In genomic region chr12:34022079-34022830, GRCh38 we compare ENCODE assay signal across 1 cellular context.
TF ChIP-seq lines count a peak whose summit lies in the region.

ALG10 (plus strand) TSS chr12:34022496; CDS start chr12:34022600, 104 bp downstream.

TF ChIP-seq in K562, 482 proteins besides CTCF, POLR2A, EP300 and RAD21 (continued from another document):
- peak in 1 of 2 experiments; percentile 71 for TF ChIP-seq E2F6 (IDR thresholded peaks at IDR 0.05; ENCODE audit: borderline replicate concordance in 1 of 2, extremely low read depth in 1 of 2, insufficient read depth in 1 of 2, insufficient read length in 1 of 2, low read depth in 1 of 2, low read length in 1 of 2, poor library complexity in 1 of 2, severe bottlenecking in 1 of 2)
- TF ChIP-seq NBN (IDR thresholded peaks at IDR 0.05; ENCODE audit: low read depth), result no peak
- TF ChIP-seq ZNF384 (IDR thresholded peaks at IDR 0.05; ENCODE audit: low read depth, low read length), result peak; percentile 98
- no peak for TF ChIP-seq KDM2B (CRISPR knock-in tag; IDR thresholded peaks at IDR 0.05)
- TF ChIP-seq TCFL5 (CRISPR knock-in tag; conservative IDR thresholded peaks at IDR 0.05), result no peak
- no peak for TF ChIP-seq U2AF1 (optimal IDR thresholded peaks at IDR 0.05; ENCODE audit: low read depth, low read length)
- TF ChIP-seq RBM22 (IDR thresholded peaks at IDR 0.05; ENCODE audit: low read depth, low read length, poor library complexity, severe bottlenecking), result no peak
- TF ChIP-seq POLR2G (IDR thresholded peaks at IDR 0.05; ENCODE audit: low read depth, low read length), result peak; percentile 86
- no peak for TF ChIP-seq ZBTB7A (IDR thresholded peaks at IDR 0.05; ENCODE audit: borderline replicate concordance, control insufficient read depth, low read depth, low read length)
- TF ChIP-seq FOSL1 (tag; conservative IDR thresholded peaks at IDR 0.05), result peak; percentile 26; the same call in 1 of the 2 replicates
- TF ChIP-seq ZKSCAN1 (IDR thresholded peaks at IDR 0.05; ENCODE audit: low read depth, low read length), result no peak
- no peak for TF ChIP-seq MAFF (IDR thresholded peaks at IDR 0.05; ENCODE audit: low read length)
- TF ChIP-seq VEZF1 (CRISPR knock-in tag; IDR thresholded peaks at IDR 0.05), result peak; percentile 30; the same call in 1 of the 2 replicates
- TF ChIP-seq ZNF431 (CRISPR knock-in tag; IDR thresholded peaks at IDR 0.05), result no peak
- TF ChIP-seq BRD9 (IDR thresholded peaks at IDR 0.05; ENCODE audit: low read depth, partially characterized antibody), result peak; percentile 59
- no peak for TF ChIP-seq HEY1 (CRISPR knock-in tag; IDR thresholded peaks at IDR 0.05; ENCODE audit: borderline replicate concordance)
- TF ChIP-seq GABPA (tag; conservative IDR thresholded peaks at IDR 0.05; ENCODE audit: low read depth), result peak; percentile 97
- TF ChIP-seq SMAD4 (CRISPR knock-in tag; conservative IDR thresholded peaks at IDR 0.05), result no peak
- no peak for TF ChIP-seq HDAC2 (IDR thresholded peaks at IDR 0.05)
- TF ChIP-seq ELF1 (tag; IDR thresholded peaks at IDR 0.05), result peak; percentile 89
- peak in 1 of 2 experiments; percentile 76; a peak in 1 of 4 replicates for TF ChIP-seq TEAD1 (CRISPR knock-in tag; IDR thresholded peaks at IDR 0.05)
- TF ChIP-seq ATF6 (CRISPR knock-in tag; IDR thresholded peaks at IDR 0.05), result no peak
- no peak; the same call in 1 of the 2 replicates for TF ChIP-seq ADNP (tag; IDR thresholded peaks at IDR 0.05)
- TF ChIP-seq CREM (IDR thresholded peaks at IDR 0.05; ENCODE audit: low read depth), result peak; percentile 83
- peak; percentile 66; the same call in 1 of the 2 replicates for TF ChIP-seq ZNF395 (CRISPR knock-in tag; IDR thresholded peaks at IDR 0.05)
- TF ChIP-seq MAX (CRISPR knock-in tag; IDR thresholded peaks at IDR 0.05), result no peak
- no peak for TF ChIP-seq ZEB2 (IDR thresholded peaks at IDR 0.05)
- peak; percentile 65; the same call in 1 of the 2 replicates for TF ChIP-seq JUN (IDR thresholded peaks at IDR 0.05; ENCODE audit: borderline replicate concordance, low read depth, low read length)
- TF ChIP-seq JUN (CRISPR knock-in tag; IDR thresholded peaks at IDR 0.05; ENCODE audit: borderline replicate concordance), result no peak
- peak; percentile 84 for TF ChIP-seq FOXJ2 (tag; IDR thresholded peaks at IDR 0.05)
- TF ChIP-seq RBM14 (IDR thresholded peaks at IDR 0.05; ENCODE audit: borderline replicate concordance, insufficient read depth, low read depth, low read length), result no peak
- TF ChIP-seq ZNF165 (CRISPR knock-in tag; IDR thresholded peaks at IDR 0.05; ENCODE audit: borderline replicate concordance), result no peak
- TF ChIP-seq NR1H2 (CRISPR knock-in tag; IDR thresholded peaks at IDR 0.05), result 0 out of 2 replicates have a peak, but pooled peaks have one; percentile 26
- TF ChIP-seq ZBED1 (IDR thresholded peaks at IDR 0.05), result 0 out of 2 replicates have a peak, but pooled peaks have one; percentile 39
- TF ChIP-seq FOXP1 (CRISPR knock-in tag; IDR thresholded peaks at IDR 0.05), result 0 out of 2 replicates have a peak, but pooled peaks have one; percentile 29
TF ChIP-seq in K562: peak in this region for 74.
